ENCODE assay signal across 1 cellular context in genomic region chr6:43101497-43101896, GRCh38.
TF ChIP-seq lines count a peak whose summit lies in the region.

No MANE protein-coding gene starts in this region.

TF ChIP-seq in HepG2, 621 proteins besides CTCF, POLR2A, EP300 and RAD21:
- TF ChIP-seq MAFF (IDR thresholded peaks at IDR 0.05; ENCODE audit: low read depth, low read length) (peak; percentile 98), HNRNPUL1 (IDR thresholded peaks at IDR 0.05; ENCODE audit: low read depth, low read length) (no peak), MAFK (conservative IDR thresholded peaks at IDR 0.05 in 1 of 2, IDR thresholded peaks at IDR 0.05 in 1 of 2; ENCODE audit: low read length in 2 of 2) (peak; percentile 98 to 99)
